15 cellular contexts compared by ENCODE assay signal in the genomic region with DNA sequence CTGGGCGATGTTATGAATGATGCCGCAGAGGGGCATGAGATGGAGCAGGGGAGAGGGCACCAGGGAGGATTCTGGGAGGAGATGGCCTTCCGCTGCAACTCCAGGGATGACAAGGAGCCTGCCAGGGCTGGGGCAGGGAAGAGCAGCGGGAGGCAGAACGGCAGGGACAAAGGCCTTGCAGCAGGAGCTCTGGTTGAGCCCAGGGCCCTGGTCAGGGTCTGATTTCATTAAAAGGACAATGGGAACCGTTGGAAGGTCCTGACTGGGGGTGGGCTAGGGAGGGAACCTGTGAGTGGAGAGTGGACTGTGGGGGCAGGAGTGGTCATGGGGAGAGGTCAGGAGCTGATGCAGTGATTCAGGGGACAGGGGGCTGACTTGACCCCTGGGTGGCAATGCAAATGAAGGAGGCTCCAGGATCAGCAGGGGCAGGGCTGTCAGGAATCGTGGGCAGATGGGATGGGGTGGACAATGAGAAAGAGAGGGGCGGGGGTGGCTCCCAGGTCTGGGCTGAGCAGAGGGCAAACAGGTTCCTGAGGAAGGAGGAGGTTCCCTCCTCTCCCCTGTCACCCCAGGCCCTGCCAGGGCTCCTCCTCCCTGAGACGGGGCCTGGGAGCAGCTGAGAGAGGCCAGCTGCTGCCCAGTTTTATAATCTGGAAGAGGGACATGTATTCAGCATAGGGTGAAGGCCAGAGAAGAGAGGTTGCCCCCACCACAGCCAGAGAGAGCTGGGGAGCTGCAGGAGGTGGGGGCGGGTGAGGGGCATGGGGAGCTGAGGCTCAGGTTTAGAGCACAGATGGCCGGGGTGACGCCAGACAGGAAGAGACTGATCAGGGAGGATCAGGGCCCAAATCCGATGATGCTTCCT. TPM values are rescaled to one million over a fixed set of nuclear protein-coding genes. Genes with fewer than 3 reads are reported as not detected.
DNase-seq lines count a peak whose midpoint lies in the region; ATAC-seq and TF ChIP-seq lines count a peak whose summit lies in the region.
"Had no signal": no experiment of that assay in that cellular context is flagged by ENCODE, and none has a peak within 500 bp of the region (broad histone marks: within the 10 kb centered on the region; RNA-seq: fewer than 3 reads in every experiment).

No MANE protein-coding gene starts in this region.

- POLR2A ChIA-PET in activated CD4-positive, alpha-beta T cell treated with anti-CD3 and anti-CD28 coated beads for 36 hours (lab: Charles Lee): interaction anchor here (1.0 kb wide), 1 partner anchor 11 kb away, joined by 3 read pairs; no protein-coding TSS in a partner anchor
- POLR2A ChIA-PET in HEK293T (lab: Yijun Ruan, JAX): no interaction called here

- H3K27me3 Mint-ChIP-seq in activated CD4-positive, alpha-beta T cell treated with anti-CD3 and anti-CD28 coated beads for 36 hours: no peaks in the 10 kb centered on the region

- peaks cover 4% of the 10 kb centered on the region for H3K36me3 Mint-ChIP-seq in activated CD4-positive, alpha-beta T cell treated with anti-CD3 and anti-CD28 coated beads for 36 hours (ENCODE audit: low read depth)

- DNase-seq in activated CD4-positive, alpha-beta T cell treated with anti-CD3 and anti-CD28 coated beads for 36 hours: peak; percentile 32
- no peak for DNase-seq in activated CD4-positive, alpha-beta T cell treated with anti-CD3 and anti-CD28 coated beads for 48 hours
- DNase-seq in NCI-H1694 treated with DMSO at 0.1 percent for 48 hours (lab: John Stamatoyannopoulos, UW) (peak; percentile 35), ecto neural progenitor cell (ENCODE audit: low spot score) (peak; percentile 68), sciatic nerve (ENCODE audit: low spot score) (peak; percentile 28), HEK293T (ENCODE audit: extremely low spot score) (no peak), C1 segment of cervical spinal cord (lab: John Stamatoyannopoulos, UW) (no peak)
- DNase-seq: activated CD8-positive, alpha-beta memory T cell treated with anti-CD3 and anti-CD28 coated beads for 24 hours; MV-4-11 had no signal

- H3K4me3 Mint-ChIP-seq in activated CD4-positive, alpha-beta T cell treated with anti-CD3 and anti-CD28 coated beads for 36 hours: no peak overlapping the region

- peaks cover 93% of the 10 kb centered on the region for H3K4me1 Mint-ChIP-seq in activated CD4-positive, alpha-beta T cell treated with anti-CD3 and anti-CD28 coated beads for 36 hours

- H3K9me3 Mint-ChIP-seq in activated CD4-positive, alpha-beta T cell treated with anti-CD3 and anti-CD28 coated beads for 36 hours (ENCODE audit: low read depth): no peaks in the 10 kb centered on the region

- intact Hi-C loops in activated CD4-positive, alpha-beta T cell treated with anti-CD3 and anti-CD28 coated beads for 36 hours (cut with DNase I, micrococcal nuclease): no loop called here
- intact Hi-C loops in sciatic nerve (cut with DNase I): no loop called here

- CTCF ChIA-PET in activated CD4-positive, alpha-beta T cell treated with anti-CD3 and anti-CD28 coated beads for 36 hours (lab: Charles Lee): interaction anchor here (0.5 to 1.6 kb wide), 5 partner anchors 10 to 431 kb away, joined by 3 to 11 read pairs (median 3); a partner anchor contains a TSS
- CTCF ChIA-PET in HEK293T (lab: Yijun Ruan, JAX): interaction anchor here (0.6 to 1.4 kb wide), 2 partner anchors 22 to 959 kb away, joined by 3 to 6 read pairs; no protein-coding TSS in a partner anchor

- ATAC-seq in activated CD4-positive, alpha-beta T cell treated with anti-CD3 and anti-CD28 coated beads for 36 hours: no peak
- no peak for ATAC-seq in sciatic nerve
- ATAC-seq in GM19463 (IDR thresholded peaks at IDR 0.05; ENCODE audit: unreplicated experiment): no peak

- H3K27ac Mint-ChIP-seq in activated CD4-positive, alpha-beta T cell treated with anti-CD3 and anti-CD28 coated beads for 36 hours: peak overlapping the region; percentile 70

TF ChIP-seq in HEK293T, 16 proteins besides CTCF, POLR2A, EP300 and RAD21:
- TF ChIP-seq SP1 (IDR thresholded peaks at IDR 0.05): no peak
- no peak for TF ChIP-seq ZNF384 (IDR thresholded peaks at IDR 0.05)
- TF ChIP-seq L3MBTL2 (conservative IDR thresholded peaks at IDR 0.05): no peak
- no peak for TF ChIP-seq HDGF (IDR thresholded peaks at IDR 0.05; ENCODE audit: borderline replicate concordance)
- no peak for TF ChIP-seq FOXK2 (IDR thresholded peaks at IDR 0.05)
- TF ChIP-seq BHLHE40 (IDR thresholded peaks at IDR 0.05; ENCODE audit: borderline replicate concordance): no peak
- TF ChIP-seq, protein P1, sequence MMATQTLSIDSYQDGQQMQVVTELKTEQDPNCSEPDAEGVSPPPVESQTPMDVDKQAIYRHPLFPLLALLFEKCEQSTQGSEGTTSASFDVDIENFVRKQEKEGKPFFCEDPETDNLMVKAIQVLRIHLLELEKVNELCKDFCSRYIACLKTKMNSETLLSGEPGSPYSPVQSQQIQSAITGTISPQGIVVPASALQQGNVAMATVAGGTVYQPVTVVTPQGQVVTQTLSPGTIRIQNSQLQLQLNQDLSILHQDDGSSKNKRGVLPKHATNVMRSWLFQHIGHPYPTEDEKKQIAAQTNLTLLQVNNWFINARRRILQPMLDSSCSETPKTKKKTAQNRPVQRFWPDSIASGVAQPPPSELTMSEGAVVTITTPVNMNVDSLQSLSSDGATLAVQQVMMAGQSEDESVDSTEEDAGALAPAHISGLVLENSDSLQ (IDR thresholded peaks at IDR 0.05): no peak
- TF ChIP-seq FOXA1 (IDR thresholded peaks at IDR 0.05): no peak
- no peak for TF ChIP-seq FOXM1 (IDR thresholded peaks at IDR 0.05; ENCODE audit: borderline replicate concordance)
- TF ChIP-seq NFRKB (IDR thresholded peaks at IDR 0.05): no peak
- TF ChIP-seq CTBP1 (IDR thresholded peaks at IDR 0.05; ENCODE audit: borderline replicate concordance): no peak
- no peak for TF ChIP-seq LEF1 (IDR thresholded peaks at IDR 0.05; ENCODE audit: borderline replicate concordance)
- TF ChIP-seq ARNT (IDR thresholded peaks at IDR 0.05): no peak
- no peak for TF ChIP-seq SUZ12 (IDR thresholded peaks at IDR 0.05)
- no peak for TF ChIP-seq ELF4 (IDR thresholded peaks at IDR 0.05)
- no peak for TF ChIP-seq TARDBP (IDR thresholded peaks at IDR 0.05)
TF ChIP-seq in HEK293T: peak in this region for 0.

RNA-seq across cellular contexts. Expression of a gene that starts 7.3 kb away (rescaled TPM):
- total RNA-seq in activated CD4-positive, alpha-beta T cell treated with anti-CD3 and anti-CD28 coated beads for 36 hours: 100 to 1,000 TPM; 248 to 407 TPM
- total RNA-seq in sciatic nerve: 7.3 TPM

RNA-seq across cellular contexts. Expression of a gene that starts 14.2 kb away (rescaled TPM):
- total RNA-seq in activated CD4-positive, alpha-beta T cell treated with anti-CD3 and anti-CD28 coated beads for 36 hours: 1 to 10 TPM; 2.5 to 2.8 TPM
- 0.31 TPM for total RNA-seq in sciatic nerve
- total RNA-seq: A673, Daoy, glomerular endothelial cell, lung, renal cortical epithelial cell had no signal

RNA-seq across cellular contexts. Expression of a gene that starts 36.2 kb away (rescaled TPM):
- under 1 TPM; 0.30 to 0.54 TPM for total RNA-seq in activated CD4-positive, alpha-beta T cell treated with anti-CD3 and anti-CD28 coated beads for 36 hours
- 3.2 TPM for total RNA-seq in sciatic nerve
- total RNA-seq: A673, Daoy, glomerular endothelial cell, renal cortical epithelial cell had no signal

RNA-seq across cellular contexts. Expression of a gene that starts 56.1 kb away (rescaled TPM):
- total RNA-seq in activated CD4-positive, alpha-beta T cell treated with anti-CD3 and anti-CD28 coated beads for 36 hours: 100 to 1,000 TPM; 151 to 173 TPM
- 72.5 TPM for total RNA-seq in sciatic nerve

Comparison
In these comparisons a context has a peak if more than half of its experiments do, and no peak if none do; other contexts are left out.
1. DNase-seq: peak in activated CD4-positive, alpha-beta T cell treated with anti-CD3 and anti-CD28 coated beads for 36 hours (single experiment), NCI-H1694 treated with DMSO at 0.1 percent for 48 hours (single experiment), ecto neural progenitor cell (single experiment) and sciatic nerve (single experiment); none in activated CD4-positive, alpha-beta T cell treated with anti-CD3 and anti-CD28 coated beads for 48 hours (single experiment), HEK293T (single experiment) and C1 segment of cervical spinal cord (0 of 14).
2. RNA of a gene that starts 7.3 kb away (total RNA-seq): 248 to 407 TPM in activated CD4-positive, alpha-beta T cell treated with anti-CD3 and anti-CD28 coated beads for 36 hours; 7.3 TPM in sciatic nerve (single experiment); every median in the first group is over 10 times any median in the second.